ENCODE assay signal across 16 cellular contexts in genomic region chr2:134300585-134300984, GRCh38.
"Had no signal": no experiment of that assay in that cellular context is flagged by ENCODE, and none has a peak within 500 bp of the region (broad histone marks: within the 10 kb centered on the region; RNA-seq: fewer than 3 reads in every experiment).

No MANE protein-coding gene starts in this region.

- ATAC-seq: effector memory CD8-positive, alpha-beta T cell; gastrocnemius medialis; psoas muscle; sciatic nerve had no signal

- H3K27me3 Mint-ChIP-seq: effector memory CD8-positive, alpha-beta T cell; T-cell had no signal

- H3K4me3 ChIP-seq: gastrocnemius medialis, psoas muscle, spleen, thyroid gland, uterus had no signal

- H3K27ac ChIP-seq: gastrocnemius medialis, psoas muscle, spleen, thyroid gland had no signal

- H3K27me3 ChIP-seq: gastrocnemius medialis, spleen, thyroid gland, uterus had no signal

- H3K36me3 ChIP-seq: gastrocnemius medialis, thyroid gland, uterus had no signal

- H3K9me3 Mint-ChIP-seq: effector memory CD8-positive, alpha-beta T cell; T-cell had no signal

- H3K9me3 ChIP-seq: gastrocnemius medialis, psoas muscle, SK-N-SH, spleen, thyroid gland, uterus had no signal

- DNase-seq: activated CD4-positive, alpha-beta T cell treated with anti-CD3 and anti-CD28 coated beads for 1 hour; activated CD4-positive, alpha-beta T cell treated with anti-CD3 and anti-CD28 coated beads, Interleukin-2, amount 50 U/mL, for 4 hours; activated CD8-positive, alpha-beta memory T cell treated with anti-CD3 and anti-CD28 coated beads, Interleukin-2, amount 10 ng/mL, durations not matched to agents 7 days and 5 days; activated T-cell treated with anti-CD3 and anti-CD28 coated beads, Interleukin-2, amount 50 U/mL, for 48 hours; effector memory CD8-positive, alpha-beta T cell; erythroblast; gastrocnemius medialis; psoas muscle; SK-N-SH; spleen; stimulated activated CD4-positive, alpha-beta T cell treated with anti-CD3 and anti-CD28 coated beads, Interleukin-1b, Interleukin-23, amount 100 ng/mL, for 48 hours; T-cell; T1000; thyroid gland; uterus had no signal

- H3K27ac Mint-ChIP-seq: activated CD8-positive, alpha-beta memory T cell treated with anti-CD3 and anti-CD28 coated beads, Interleukin-2, amount 10 ng/mL, durations not matched to agents 7 days and 5 days had no signal

- H3K4me3 Mint-ChIP-seq: activated CD8-positive, alpha-beta memory T cell treated with anti-CD3 and anti-CD28 coated beads, Interleukin-2, amount 10 ng/mL, durations not matched to agents 7 days and 5 days; effector memory CD8-positive, alpha-beta T cell; T-cell had no signal
